In the genomic region with DNA sequence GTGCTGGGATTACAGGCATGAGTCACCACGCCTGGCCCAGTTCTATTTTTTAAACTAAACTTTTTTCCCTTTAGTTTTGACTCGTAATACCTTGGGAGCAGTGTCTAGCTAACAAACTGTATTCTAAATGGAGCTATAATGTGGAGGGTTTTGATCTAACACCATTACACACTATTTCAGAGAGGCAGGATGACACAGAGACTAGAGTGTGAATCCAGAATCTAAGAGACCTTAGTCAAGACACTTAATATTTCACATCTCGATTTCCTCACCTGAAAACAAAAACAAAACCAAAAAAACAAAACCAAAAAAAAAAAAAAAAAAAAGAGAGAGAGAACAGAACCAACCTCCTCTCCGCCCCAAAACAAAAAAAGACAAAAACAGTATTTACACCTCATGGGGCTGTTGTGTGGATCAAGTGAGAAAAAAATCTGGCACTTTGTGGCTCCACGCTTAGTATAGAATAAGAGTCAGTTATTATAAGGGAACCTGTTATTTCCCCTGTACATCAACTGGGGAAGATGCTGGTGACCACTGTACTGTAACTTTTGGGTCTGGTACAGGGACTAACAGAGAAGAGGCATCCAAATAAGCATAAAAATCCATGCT, we compare ENCODE assay signal across 1 cellular context.
TF ChIP-seq lines count a peak whose summit lies in the region.

No MANE protein-coding gene starts in this region.

TF ChIP-seq in GM23338, 12 proteins besides CTCF, POLR2A, EP300 and RAD21 (continued from another document):
- TF ChIP-seq, protein P1, sequence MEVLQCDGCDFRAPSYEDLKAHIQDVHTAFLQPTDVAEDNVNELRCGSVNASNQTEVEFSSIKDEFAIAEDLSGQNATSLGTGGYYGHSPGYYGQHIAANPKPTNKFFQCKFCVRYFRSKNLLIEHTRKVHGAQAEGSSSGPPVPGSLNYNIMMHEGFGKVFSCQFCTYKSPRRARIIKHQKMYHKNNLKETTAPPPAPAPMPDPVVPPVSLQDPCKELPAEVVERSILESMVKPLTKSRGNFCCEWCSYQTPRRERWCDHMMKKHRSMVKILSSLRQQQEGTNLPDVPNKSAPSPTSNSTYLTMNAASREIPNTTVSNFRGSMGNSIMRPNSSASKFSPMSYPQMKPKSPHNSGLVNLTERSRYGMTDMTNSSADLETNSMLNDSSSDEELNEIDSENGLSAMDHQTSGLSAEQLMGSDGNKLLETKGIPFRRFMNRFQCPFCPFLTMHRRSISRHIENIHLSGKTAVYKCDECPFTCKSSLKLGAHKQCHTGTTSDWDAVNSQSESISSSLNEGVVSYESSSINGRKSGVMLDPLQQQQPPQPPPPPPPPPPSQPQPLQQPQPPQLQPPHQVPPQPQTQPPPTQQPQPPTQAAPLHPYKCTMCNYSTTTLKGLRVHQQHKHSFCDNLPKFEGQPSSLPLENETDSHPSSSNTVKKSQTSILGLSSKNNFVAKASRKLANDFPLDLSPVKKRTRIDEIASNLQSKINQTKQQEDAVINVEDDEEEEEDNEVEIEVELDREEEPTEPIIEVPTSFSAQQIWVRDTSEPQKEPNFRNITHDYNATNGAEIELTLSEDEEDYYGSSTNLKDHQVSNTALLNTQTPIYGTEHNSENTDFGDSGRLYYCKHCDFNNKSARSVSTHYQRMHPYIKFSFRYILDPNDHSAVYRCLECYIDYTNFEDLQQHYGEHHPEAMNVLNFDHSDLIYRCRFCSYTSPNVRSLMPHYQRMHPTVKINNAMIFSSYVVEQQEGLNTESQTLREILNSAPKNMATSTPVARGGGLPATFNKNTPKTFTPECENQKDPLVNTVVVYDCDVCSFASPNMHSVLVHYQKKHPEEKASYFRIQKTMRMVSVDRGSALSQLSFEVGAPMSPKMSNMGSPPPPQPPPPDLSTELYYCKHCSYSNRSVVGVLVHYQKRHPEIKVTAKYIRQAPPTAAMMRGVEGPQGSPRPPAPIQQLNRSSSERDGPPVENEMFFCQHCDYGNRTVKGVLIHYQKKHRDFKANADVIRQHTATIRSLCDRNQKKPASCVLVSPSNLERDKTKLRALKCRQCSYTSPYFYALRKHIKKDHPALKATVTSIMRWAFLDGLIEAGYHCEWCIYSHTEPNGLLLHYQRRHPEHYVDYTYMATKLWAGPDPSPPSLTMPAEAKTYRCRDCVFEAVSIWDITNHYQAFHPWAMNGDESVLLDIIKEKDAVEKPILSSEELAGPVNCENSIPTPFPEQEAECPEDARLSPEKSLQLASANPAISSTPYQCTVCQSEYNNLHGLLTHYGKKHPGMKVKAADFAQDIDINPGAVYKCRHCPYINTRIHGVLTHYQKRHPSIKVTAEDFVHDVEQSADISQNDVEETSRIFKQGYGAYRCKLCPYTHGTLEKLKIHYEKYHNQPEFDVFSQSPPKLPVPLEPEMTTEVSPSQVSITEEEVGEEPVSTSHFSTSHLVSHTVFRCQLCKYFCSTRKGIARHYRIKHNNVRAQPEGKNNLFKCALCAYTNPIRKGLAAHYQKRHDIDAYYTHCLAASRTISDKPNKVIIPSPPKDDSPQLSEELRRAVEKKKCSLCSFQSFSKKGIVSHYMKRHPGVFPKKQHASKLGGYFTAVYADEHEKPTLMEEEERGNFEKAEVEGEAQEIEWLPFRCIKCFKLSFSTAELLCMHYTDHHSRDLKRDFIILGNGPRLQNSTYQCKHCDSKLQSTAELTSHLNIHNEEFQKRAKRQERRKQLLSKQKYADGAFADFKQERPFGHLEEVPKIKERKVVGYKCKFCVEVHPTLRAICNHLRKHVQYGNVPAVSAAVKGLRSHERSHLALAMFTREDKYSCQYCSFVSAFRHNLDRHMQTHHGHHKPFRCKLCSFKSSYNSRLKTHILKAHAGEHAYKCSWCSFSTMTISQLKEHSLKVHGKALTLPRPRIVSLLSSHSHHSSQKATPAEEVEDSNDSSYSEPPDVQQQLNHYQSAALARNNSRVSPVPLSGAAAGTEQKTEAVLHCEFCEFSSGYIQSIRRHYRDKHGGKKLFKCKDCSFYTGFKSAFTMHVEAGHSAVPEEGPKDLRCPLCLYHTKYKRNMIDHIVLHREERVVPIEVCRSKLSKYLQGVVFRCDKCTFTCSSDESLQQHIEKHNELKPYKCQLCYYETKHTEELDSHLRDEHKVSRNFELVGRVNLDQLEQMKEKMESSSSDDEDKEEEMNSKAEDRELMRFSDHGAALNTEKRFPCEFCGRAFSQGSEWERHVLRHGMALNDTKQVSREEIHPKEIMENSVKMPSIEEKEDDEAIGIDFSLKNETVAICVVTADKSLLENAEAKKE (CRISPR knock-in tag; IDR thresholded peaks at IDR 0.05) = no peak
- no peak for TF ChIP-seq ZNF331 (CRISPR knock-in tag; IDR thresholded peaks at IDR 0.05; ENCODE audit: low read depth)
- TF ChIP-seq, protein P2, sequence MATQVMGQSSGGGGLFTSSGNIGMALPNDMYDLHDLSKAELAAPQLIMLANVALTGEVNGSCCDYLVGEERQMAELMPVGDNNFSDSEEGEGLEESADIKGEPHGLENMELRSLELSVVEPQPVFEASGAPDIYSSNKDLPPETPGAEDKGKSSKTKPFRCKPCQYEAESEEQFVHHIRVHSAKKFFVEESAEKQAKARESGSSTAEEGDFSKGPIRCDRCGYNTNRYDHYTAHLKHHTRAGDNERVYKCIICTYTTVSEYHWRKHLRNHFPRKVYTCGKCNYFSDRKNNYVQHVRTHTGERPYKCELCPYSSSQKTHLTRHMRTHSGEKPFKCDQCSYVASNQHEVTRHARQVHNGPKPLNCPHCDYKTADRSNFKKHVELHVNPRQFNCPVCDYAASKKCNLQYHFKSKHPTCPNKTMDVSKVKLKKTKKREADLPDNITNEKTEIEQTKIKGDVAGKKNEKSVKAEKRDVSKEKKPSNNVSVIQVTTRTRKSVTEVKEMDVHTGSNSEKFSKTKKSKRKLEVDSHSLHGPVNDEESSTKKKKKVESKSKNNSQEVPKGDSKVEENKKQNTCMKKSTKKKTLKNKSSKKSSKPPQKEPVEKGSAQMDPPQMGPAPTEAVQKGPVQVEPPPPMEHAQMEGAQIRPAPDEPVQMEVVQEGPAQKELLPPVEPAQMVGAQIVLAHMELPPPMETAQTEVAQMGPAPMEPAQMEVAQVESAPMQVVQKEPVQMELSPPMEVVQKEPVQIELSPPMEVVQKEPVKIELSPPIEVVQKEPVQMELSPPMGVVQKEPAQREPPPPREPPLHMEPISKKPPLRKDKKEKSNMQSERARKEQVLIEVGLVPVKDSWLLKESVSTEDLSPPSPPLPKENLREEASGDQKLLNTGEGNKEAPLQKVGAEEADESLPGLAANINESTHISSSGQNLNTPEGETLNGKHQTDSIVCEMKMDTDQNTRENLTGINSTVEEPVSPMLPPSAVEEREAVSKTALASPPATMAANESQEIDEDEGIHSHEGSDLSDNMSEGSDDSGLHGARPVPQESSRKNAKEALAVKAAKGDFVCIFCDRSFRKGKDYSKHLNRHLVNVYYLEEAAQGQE (IDR thresholded peaks at IDR 0.05; ENCODE audit: unreplicated experiment) = no peak
- TF ChIP-seq EZH2phosphoT487 (IDR thresholded peaks at IDR 0.05; ENCODE audit: unreplicated experiment) = no peak
